10 cellular contexts compared by ENCODE assay signal in the genomic region with DNA sequence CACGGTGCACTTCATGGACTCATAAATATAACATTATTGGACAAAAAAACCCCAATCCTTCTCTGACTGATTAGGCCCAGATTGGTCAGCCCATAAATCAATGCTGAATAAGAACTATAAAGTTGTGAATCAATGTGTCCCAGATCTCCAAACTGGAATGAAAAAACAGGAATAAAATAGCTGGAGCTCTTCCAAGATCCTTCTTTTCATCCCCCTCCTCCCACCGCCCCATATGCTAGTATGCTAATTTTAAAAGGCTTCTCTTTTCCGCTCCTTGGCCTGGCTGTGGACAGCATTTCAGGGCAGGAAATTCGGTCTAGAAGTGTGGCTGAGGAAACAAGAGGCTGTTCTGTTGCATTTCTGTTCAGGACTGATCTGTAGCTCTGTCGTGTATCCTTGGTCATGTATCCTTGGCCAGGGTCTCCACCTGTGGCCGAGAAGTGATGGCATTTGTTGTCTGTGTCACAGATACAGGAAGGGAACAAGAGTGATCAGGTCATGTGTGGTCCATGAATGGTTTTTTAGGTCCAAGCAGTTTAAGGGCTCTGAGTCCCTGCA.
DNase-seq lines count a peak whose midpoint lies in the region; ATAC-seq and TF ChIP-seq lines count a peak whose summit lies in the region.
"Had no signal": no experiment of that assay in that cellular context is flagged by ENCODE, and none has a peak within 500 bp of the region (broad histone marks: within the 10 kb centered on the region; RNA-seq: fewer than 3 reads in every experiment).

No MANE protein-coding gene starts in this region.

- H3K27ac Mint-ChIP-seq in activated CD8-positive, alpha-beta memory T cell treated with anti-CD3 and anti-CD28 coated beads, Interleukin-2, amount 10 ng/mL, durations not matched to agents 7 days and 5 days: peak overlapping the region; percentile 72

- ATAC-seq in activated CD8-positive, alpha-beta memory T cell treated with anti-CD3 and anti-CD28 coated beads, Interleukin-2, amount 10 ng/mL, durations not matched to agents 7 days and 5 days: no peak

- no peaks in the 10 kb centered on the region for H3K9me2 ChIP-seq in hepatocyte (replicated peaks; ENCODE audit: insufficient read depth)

- no peak for TF ChIP-seq CTCF in hepatocyte (IDR thresholded peaks at IDR 0.05; ENCODE audit: poor library complexity)
- TF ChIP-seq CTCF in transverse colon (IDR thresholded peaks at IDR 0.05): no peak

- H4K20me1 ChIP-seq in hepatocyte (ENCODE audit: insufficient read depth, poor library complexity, severe bottlenecking): no peaks in the 10 kb centered on the region

- intact Hi-C loops in transverse colon (cut with DNase I; ENCODE audit: low total_unique reads): no loop called here

- no peak overlapping the region for H3K4me3 ChIP-seq in hepatocyte
- no peak overlapping the region for H3K4me3 ChIP-seq in transverse colon
- H3K4me3 ChIP-seq: cardiac muscle cell had no signal

- peak overlapping the region; percentile 16 for H3K4me2 ChIP-seq in hepatocyte

- no peak for TF ChIP-seq EP300 in transverse colon (IDR thresholded peaks at IDR 0.05; ENCODE audit: low read depth)

- peaks cover 20% of the 10 kb centered on the region for H3K36me3 Mint-ChIP-seq in activated CD8-positive, alpha-beta memory T cell treated with anti-CD3 and anti-CD28 coated beads, Interleukin-2, amount 10 ng/mL, durations not matched to agents 7 days and 5 days

- no peak for DNase-seq in activated CD8-positive, alpha-beta memory T cell treated with anti-CD3 and anti-CD28 coated beads, Interleukin-2, amount 10 ng/mL, durations not matched to agents 7 days and 5 days
- DNase-seq in activated CD8-positive, alpha-beta memory T cell treated with anti-CD3 and anti-CD28 coated beads, Interleukin-2, amount 50 U/mL, for 4 hours: no peak
- DNase-seq in UCSD-AML1 (lab: John Stamatoyannopoulos, UW; ENCODE audit: unreplicated experiment): peak; percentile 16
- no peak for DNase-seq in hepatocyte (ENCODE audit: low spot score)
- no peak for DNase-seq in transverse colon
- no peak for DNase-seq in putamen (ENCODE audit: low spot score)
- no peak for DNase-seq in NCI-H526 treated with DMSO at 0.1 percent for 48 hours (lab: John Stamatoyannopoulos, UW)
- no peak for DNase-seq in activated gamma-delta T cell treated with Interleukin-2 at 50 U/mL for 16 hours
- DNase-seq: NCI-H146 had no signal

- peaks cover 13% of the 10 kb centered on the region for H3K4me1 ChIP-seq in hepatocyte (ENCODE audit: insufficient read depth)
- H3K4me1 ChIP-seq in transverse colon: peaks cover 0 to 15% (median 12%) of the 10 kb centered on the region in 4 donors

- H3K27me3 Mint-ChIP-seq in activated CD8-positive, alpha-beta memory T cell treated with anti-CD3 and anti-CD28 coated beads, Interleukin-2, amount 10 ng/mL, durations not matched to agents 7 days and 5 days: peaks cover 2% of the 10 kb centered on the region

- WGBS in hepatocyte (ENCODE audit: low lambda C conversion rate, missing lambda C conversion rate): 71% methylated on average over 6 of the region's 6 CpGs
- WGBS in transverse colon (ENCODE audit: low coverage in 1 of 2), 2 donors: 56 to 64% methylated on average over 3 to 6 of the region's 6 CpGs

- H3K27me3 ChIP-seq in hepatocyte (no peaks in the 10 kb centered on the region), transverse colon (no peaks in the 10 kb centered on the region)
- H3K27me3 ChIP-seq: cardiac muscle cell had no signal

- H3K79me2 ChIP-seq in hepatocyte: no peaks in the 10 kb centered on the region

- H3K4me1 Mint-ChIP-seq in activated CD8-positive, alpha-beta memory T cell treated with anti-CD3 and anti-CD28 coated beads, Interleukin-2, amount 10 ng/mL, durations not matched to agents 7 days and 5 days: peaks cover 51% of the 10 kb centered on the region

- peak overlapping the region; percentile 30 for H3K4me3 Mint-ChIP-seq in activated CD8-positive, alpha-beta memory T cell treated with anti-CD3 and anti-CD28 coated beads, Interleukin-2, amount 10 ng/mL, durations not matched to agents 7 days and 5 days

- no peak overlapping the region for H3K27ac ChIP-seq in hepatocyte
- peak overlapping the region in 3 of 4 donors; percentile 22 to 43 (median 25) for H3K27ac ChIP-seq in transverse colon
- H3K27ac ChIP-seq: cardiac muscle cell had no signal

- no peaks in the 10 kb centered on the region for H3K36me3 ChIP-seq in hepatocyte (replicated peaks; ENCODE audit: insufficient read depth, low read depth)
- no peaks in the 10 kb centered on the region for H3K36me3 ChIP-seq in transverse colon
- H3K36me3 ChIP-seq: cardiac muscle cell had no signal

- TF ChIP-seq POLR2A in transverse colon (IDR thresholded peaks at IDR 0.05): no peak

- in situ Hi-C loops in transverse colon (cut with MboI; ENCODE audit: low pct_ligation_motif_present in 1 of 4, low pct_unique_long_range_greater_than_20kb in 1 of 4, low sequenced_read_pairs in 3 of 4): no loop called here

- H2AFZ ChIP-seq in hepatocyte: no peak overlapping the region

- H3K9me3 Mint-ChIP-seq in activated CD8-positive, alpha-beta memory T cell treated with anti-CD3 and anti-CD28 coated beads, Interleukin-2, amount 10 ng/mL, durations not matched to agents 7 days and 5 days (ENCODE audit: low read depth): peaks cover 2% of the 10 kb centered on the region

- H3K9me3 ChIP-seq in hepatocyte (ENCODE audit: low read depth): no peaks in the 10 kb centered on the region
- no peaks in the 10 kb centered on the region for H3K9me3 ChIP-seq in transverse colon

- CTCF ChIA-PET in activated CD8-positive, alpha-beta memory T cell treated with anti-CD3 and anti-CD28 coated beads, Interleukin-2, amount 10 ng/mL, durations not matched to agents 7 days and 5 days (lab: Charles Lee): interaction anchor here (0.8 to 2.2 kb wide), 4 partner anchors 9 to 245 kb away, joined by 4 to 6 read pairs (median 4); no protein-coding TSS in a partner anchor
